Comparison of ENCODE assay signal across 11 cellular contexts in the genomic region with DNA sequence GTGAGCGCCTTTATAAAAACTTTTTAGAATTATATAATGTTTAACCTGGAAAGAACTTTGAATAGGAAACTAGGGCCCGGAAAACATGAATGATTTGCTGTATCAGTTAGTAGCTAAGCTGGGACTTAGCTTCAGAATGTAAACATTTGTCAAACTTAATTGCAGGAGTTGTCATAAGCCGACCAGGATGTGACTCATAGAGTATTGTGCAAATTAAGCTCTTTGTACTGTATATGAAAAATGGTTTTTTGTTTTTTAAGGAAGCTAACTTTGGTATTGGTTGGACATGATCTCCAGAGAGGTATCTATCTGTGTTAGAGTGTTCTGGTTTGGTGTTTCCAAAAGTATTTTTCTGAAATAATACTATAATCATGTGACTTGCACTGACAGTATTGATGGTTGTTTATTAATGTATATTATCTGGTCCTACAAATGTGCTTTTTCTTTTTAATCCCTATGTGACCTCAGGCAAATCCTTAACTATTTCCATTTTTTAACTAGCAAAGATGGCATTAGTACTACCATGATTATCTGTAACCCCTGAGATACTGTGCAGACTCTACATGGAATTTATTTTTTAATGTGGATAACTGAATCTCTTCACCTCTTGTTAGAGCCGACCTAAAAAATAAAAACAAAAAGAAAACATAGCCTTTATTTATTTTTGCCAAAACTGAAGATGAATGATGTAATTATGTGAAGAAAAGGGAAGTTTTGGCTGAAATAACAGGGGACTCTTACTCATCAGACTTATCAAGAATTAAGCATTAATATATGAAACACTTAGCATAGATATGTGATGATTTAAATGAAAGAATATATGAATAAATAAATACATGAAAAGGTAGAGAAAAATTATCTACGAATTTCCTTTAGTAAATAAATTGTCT. TPM values are rescaled to one million over a fixed set of nuclear protein-coding genes. Genes with fewer than 3 reads are reported as not detected.
A peak's percentile ranks its signal among the peaks of the same experiment; 100 is the strongest.
DNase-seq lines count a peak whose midpoint lies in the region; ATAC-seq, FAIRE-seq and TF ChIP-seq lines count a peak whose summit lies in the region.
"Had no signal": no experiment of that assay in that cellular context is flagged by ENCODE, and none has a peak within 500 bp of the region (broad histone marks: within the 10 kb centered on the region; RNA-seq: fewer than 3 reads in every experiment).

No MANE protein-coding gene starts in this region.

- H3K27me3 ChIP-seq in CD4-positive, CD25-positive, alpha-beta regulatory T cell (ENCODE audit: control insufficient read depth, insufficient read depth, low read length) = no peaks in the 10 kb centered on the region
- H3K27me3 ChIP-seq in GM12878 (replicated peaks in 1 of 2; ENCODE audit: control insufficient read depth in 2 of 2, insufficient read depth in 2 of 2, low read length in 1 of 2) = no peaks in the 10 kb centered on the region

- no peak overlapping the region for H3K9ac ChIP-seq in GM12878 (ENCODE audit: control insufficient read depth, insufficient read depth, low read length)

- TF ChIP-seq CTCF in GM12878 (IDR thresholded peaks at IDR 0.05 in 2 of 3, conservative IDR thresholded peaks at IDR 0.05 in 1 of 3; ENCODE audit: control insufficient read depth in 2 of 3, extremely low read depth in 1 of 3, insufficient read depth in 1 of 3, low read depth in 3 of 3, low read length in 3 of 3) (no peak), mesothelial cell of epicardium (IDR thresholded peaks at IDR 0.05; ENCODE audit: unreplicated experiment) (no peak)

- no peaks in the 10 kb centered on the region for H3K27me3 Mint-ChIP-seq in CD4-positive, CD25-positive, alpha-beta regulatory T cell
- H3K27me3 Mint-ChIP-seq in mesothelial cell of epicardium (ENCODE audit: low read depth) = no peaks in the 10 kb centered on the region
- H3K27me3 Mint-ChIP-seq: brain had no signal

- peak overlapping the region in 2 of 3 donors; percentile 70 to 86 for H3K27ac Mint-ChIP-seq in CD4-positive, CD25-positive, alpha-beta regulatory T cell
- peak overlapping the region; percentile 21 for H3K27ac Mint-ChIP-seq in mesothelial cell of epicardium
- H3K27ac Mint-ChIP-seq: nephron progenitor cell had no signal

- 77% methylated on average over 5 of the region's 5 CpGs for WGBS in GM12878 (ENCODE audit: insufficient coverage, insufficient replicate concordance, low lambda C conversion rate, missing lambda C conversion rate)

- peaks cover 32% of the 10 kb centered on the region for H3K36me3 Mint-ChIP-seq in CD4-positive, CD25-positive, alpha-beta regulatory T cell
- H3K36me3 Mint-ChIP-seq in mesothelial cell of epicardium = peaks cover 22% of the 10 kb centered on the region

- H3K4me1 ChIP-seq in CD4-positive, CD25-positive, alpha-beta regulatory T cell (ENCODE audit: control insufficient read depth, insufficient read depth, low read length, poor library complexity, severe bottlenecking) = peaks cover 22% of the 10 kb centered on the region
- H3K4me1 ChIP-seq in GM12878 (ENCODE audit: control insufficient read depth, insufficient read depth, low read length) = no peaks in the 10 kb centered on the region

- H3K36me3 ChIP-seq in CD4-positive, CD25-positive, alpha-beta regulatory T cell (ENCODE audit: control insufficient read depth, insufficient read depth, low read length) = peaks cover 29% of the 10 kb centered on the region
- H3K36me3 ChIP-seq in GM12878 (ENCODE audit: control insufficient read depth in 2 of 2, insufficient read depth in 2 of 2, low read length in 1 of 2) = no peaks in the 10 kb centered on the region; a peak in 1 of 4 replicates

- no peaks in the 10 kb centered on the region for H3K9me3 ChIP-seq in CD4-positive, CD25-positive, alpha-beta regulatory T cell (ENCODE audit: control insufficient read depth in 2 of 2, low read length in 2 of 2)
- H3K9me3 ChIP-seq in GM12878 (replicated peaks; ENCODE audit: control insufficient read depth, insufficient read depth, low read length) = no peaks in the 10 kb centered on the region

- TF ChIP-seq RAD21 in GM12878 (IDR thresholded peaks at IDR 0.05; ENCODE audit: insufficient read depth, low read depth, low read length) = no peak

- peak overlapping the region; percentile 14 for H3K27ac ChIP-seq in CD4-positive, CD25-positive, alpha-beta regulatory T cell (ENCODE audit: insufficient read depth, low read length, poor library complexity, severe bottlenecking)
- no peak overlapping the region for H3K27ac ChIP-seq in GM12878 (ENCODE audit: control insufficient read depth, insufficient read depth)

- peaks cover 0 to 3% (median 0%) of the 10 kb centered on the region in 7 donors for H3K9me3 Mint-ChIP-seq in CD4-positive, CD25-positive, alpha-beta regulatory T cell
- no peaks in the 10 kb centered on the region for H3K9me3 Mint-ChIP-seq in mesothelial cell of epicardium

- in situ Hi-C loops in GM12878 (cut with MboI) = no loop called here

- H3K4me3 Mint-ChIP-seq in CD4-positive, CD25-positive, alpha-beta regulatory T cell = peak overlapping the region in 2 of 4 donors; percentile 9 to 49
- no peak overlapping the region for H3K4me3 Mint-ChIP-seq in mesothelial cell of epicardium
- H3K4me3 Mint-ChIP-seq: brain, nephron progenitor cell had no signal

- peak; percentile 13 for FAIRE-seq in GM12878 (lab: Jason Lieb, UNC)
- FAIRE-seq: GM18507 had no signal

- CTCF ChIA-PET in GM12878 (lab: Yijun Ruan, JAX) = no interaction called here

- RAD21 ChIA-PET in GM12878 (lab: Charles Lee; ENCODE audit: unreplicated experiment) = no interaction called here

- H2AFZ ChIP-seq in GM12878 (ENCODE audit: control insufficient read depth, low read depth, low read length) = no peak overlapping the region

- DNase-seq in CD4-positive, CD25-positive, alpha-beta regulatory T cell = peak in 1 of 3 donors; percentile 32
- DNase-seq in Kasumi-1 (lab: John Stamatoyannopoulos, UW) (peak; percentile 34 to 43), GM12878 (ENCODE audit: low read depth, low spot score) (no peak), mesothelial cell of epicardium (ENCODE audit: low spot score in 2 of 2, unreplicated experiment in 2 of 2) (no peak), DMS114 treated with DMSO at 0.1 percent for 48 hours (lab: John Stamatoyannopoulos, UW; ENCODE audit: unreplicated experiment) (no peak), NCI-H1105 treated with DMSO at 0.1 percent for 48 hours (lab: John Stamatoyannopoulos, UW) (no peak), pons (ENCODE audit: low spot score) (no peak)
- DNase-seq: nephron progenitor cell had no signal

- POLR2A ChIA-PET in GM12878 (lab: Charles Lee) = interaction anchor here (0.6 kb wide), 1 partner anchor 9 kb away, joined by 5 read pairs; no protein-coding TSS in a partner anchor

- peaks cover 26 to 47% (median 39%) of the 10 kb centered on the region in 4 donors for H3K4me1 Mint-ChIP-seq in CD4-positive, CD25-positive, alpha-beta regulatory T cell
- peaks cover 8% of the 10 kb centered on the region for H3K4me1 Mint-ChIP-seq in mesothelial cell of epicardium
- H3K4me1 Mint-ChIP-seq: nephron progenitor cell had no signal

- BruUV-seq in GM12878 (replicated peaks; lab: Mats Ljungman, UMichigan) = no TSS peak

- no peak for TF ChIP-seq EP300 in GM12878 (IDR thresholded peaks at IDR 0.05; ENCODE audit: borderline replicate concordance in 1 of 2, control insufficient read depth in 1 of 2, low read depth in 2 of 2, low read length in 2 of 2)

- ATAC-seq in CD4-positive, CD25-positive, alpha-beta regulatory T cell (ENCODE audit: low read depth in 2 of 2) = peak in 1 of 2 donors; percentile 45
- ATAC-seq in GM12878 (no peak; the same call in 2 of the 3 replicates), GM18861 (IDR thresholded peaks at IDR 0.05; ENCODE audit: unreplicated experiment) (no peak)

- intact Hi-C loops in GM12878 (cut with micrococcal nuclease; ENCODE audit: unreplicated experiment) = no loop called here

- TF ChIP-seq POLR2A in GM12878 (IDR thresholded peaks at IDR 0.05; ENCODE audit: low read depth, low read length) = no peak

- SMC1A ChIA-PET in GM12878 (lab: Charles Lee; ENCODE audit: uncharacterized antibody, unreplicated experiment) = interaction anchor here (0.6 to 0.8 kb wide), 2 partner anchors 84 to 90 kb away, joined by 3 read pairs; no protein-coding TSS in a partner anchor

- H3K79me2 ChIP-seq in GM12878 (ENCODE audit: control insufficient read depth, insufficient read depth, low read length) = peaks cover 7% of the 10 kb centered on the region

- H3K4me3 ChIP-seq in CD4-positive, CD25-positive, alpha-beta regulatory T cell (ENCODE audit: low read depth, low read length) = no peak overlapping the region
- H3K4me3 ChIP-seq in GM12878 = no peak overlapping the region

- no peaks in the 10 kb centered on the region for H4K20me1 ChIP-seq in GM12878 (ENCODE audit: control insufficient read depth, insufficient read depth)

- H3K4me2 ChIP-seq in GM12878 (ENCODE audit: control insufficient read depth, insufficient read depth) = no peak overlapping the region

RNA-seq across cellular contexts. Expression of a gene that starts 11.7 kb away (rescaled TPM):
- 29.2 TPM for total RNA-seq in CD4-positive, CD25-positive, alpha-beta regulatory T cell
- 10 to 100 TPM; 14.0 to 23.2 (median 17.2) TPM for polyA plus RNA-seq in CD4-positive, CD25-positive, alpha-beta regulatory T cell
- 33.2 and 38.3 TPM in 2 replicates for total RNA-seq in GM12878 (2013; cell fraction: nucleolus; rRNA removed)
- total RNA-seq in GM12878 (2014; rRNA removed) (7.7 and 10.8 TPM in 2 replicates), GM12878 (2014; rRNA removed; fragmentation: Illumina TruSeq; extraction: Trizol) (10.4 and 13.9 TPM in 2 replicates), GM12878 (2021) (28.1 and 31.4 TPM in 2 replicates), mesothelial cell of epicardium (38.5 to 43.4 TPM (median 42.4 TPM) in 3 replicates)
- 12.9 TPM for polyA plus RNA-seq in GM12878 (2011; ENCODE audit: low read depth)
- polyA plus RNA-seq in GM12878 (2011; rRNA removed) (16.4 and 34.6 TPM in 2 replicates), GM12878 (2014; fragmentation: Illumina TruSeq; extraction: Trizol) (10.8 and 15.0 TPM in 2 replicates), GM12878 (2014; fragmentation: Nextera tagmentation; extraction: Ambion mirVana) (10 to 100 TPM in 1 of 2 experiments, 1 to 10 TPM in 1; 2.8 to 11.4 TPM), GM12878 (2014; rRNA removed) (6.7 and 10.6 TPM in 2 replicates), GM12878 (2016; fragmentation: Nextera tagmentation; extraction: Ambion mirVana) (10 to 100 TPM; 57.0 to 60.4 TPM)
- polyA plus RNA-seq in GM12878 (2011; cell fraction: cytosol; rRNA removed) = 2.2 and 3.5 TPM in 2 replicates
- polyA plus RNA-seq in GM12878 (2011; cell fraction: nucleus; rRNA removed) = 2.0 and 3.7 TPM in 2 replicates
- 16.4 and 17.8 TPM in 2 replicates for polyA plus RNA-seq in GM12878 (2012)
- polyA minus RNA-seq in GM12878 (2011; rRNA and poly(A)+ RNA removed) = 2.0 and 4.4 TPM in 2 replicates
- polyA minus RNA-seq in GM12878 (2011; cell fraction: cytosol; rRNA and poly(A)+ RNA removed) = 2.5 and 3.7 TPM in 2 replicates
- 1.8 and 4.0 TPM in 2 replicates for polyA minus RNA-seq in GM12878 (2011; cell fraction: nucleus; rRNA and poly(A)+ RNA removed)

RNA-seq across cellular contexts. Expression of a gene that starts 24.7 kb away (rescaled TPM):
- not detected for total RNA-seq in CD4-positive, CD25-positive, alpha-beta regulatory T cell
- under 1 TPM in 1 of 4 donors, not detected in 3; 0.16 TPM for polyA plus RNA-seq in CD4-positive, CD25-positive, alpha-beta regulatory T cell
- total RNA-seq in GM12878 (2013; cell fraction: nucleolus; rRNA removed) = 0.21 and 0.22 TPM in 2 replicates
- total RNA-seq in GM12878 (2014; rRNA removed) (0.33 and 0.45 TPM in 2 replicates), GM12878 (2014; rRNA removed; fragmentation: Illumina TruSeq; extraction: Trizol) (0.51 and 0.58 TPM in 2 replicates), GM12878 (2021) (0.40 and 0.54 TPM in 2 replicates), mesothelial cell of epicardium (not detected in 3 replicates)
- polyA plus RNA-seq in GM12878 (2011; ENCODE audit: low read depth) = 0.43 TPM
- polyA plus RNA-seq in GM12878 (2011; rRNA removed) (0.01 and 0.03 TPM in 2 replicates), GM12878 (2014; fragmentation: Illumina TruSeq; extraction: Trizol) (0.38 and 0.54 TPM in 2 replicates), GM12878 (2014; fragmentation: Nextera tagmentation; extraction: Ambion mirVana) (under 1 TPM; 0.26 to 0.40 TPM), GM12878 (2014; rRNA removed) (0.18 and 0.41 TPM in 2 replicates), GM12878 (2016; fragmentation: Nextera tagmentation; extraction: Ambion mirVana) (under 1 TPM; 0.09 to 0.40 TPM)
- polyA plus RNA-seq in GM12878 (2011; cell fraction: cytosol; rRNA removed) = 0.01 TPM in 1 of 2 replicates, not detected in the other
- not detected in 2 replicates for polyA plus RNA-seq in GM12878 (2011; cell fraction: nucleus; rRNA removed)
- polyA plus RNA-seq in GM12878 (2012) = 0.53 and 0.56 TPM in 2 replicates
- not detected in 2 replicates for polyA minus RNA-seq in GM12878 (2011; rRNA and poly(A)+ RNA removed)
- not detected in 2 replicates for polyA minus RNA-seq in GM12878 (2011; cell fraction: cytosol; rRNA and poly(A)+ RNA removed)
- not detected in 2 replicates for polyA minus RNA-seq in GM12878 (2011; cell fraction: nucleus; rRNA and poly(A)+ RNA removed)

Comparison
In these comparisons a context has a peak if more than half of its experiments do, and no peak if none do; other contexts are left out.
1. DNase-seq: peak in Kasumi-1 (2 of 2); none in GM12878 (single experiment), mesothelial cell of epicardium (0 of 2), DMS114 treated with DMSO at 0.1 percent for 48 hours (single experiment), NCI-H1105 treated with DMSO at 0.1 percent for 48 hours (single experiment) and pons (single experiment).